2 cellular contexts compared by ENCODE assay signal in the genomic region with DNA sequence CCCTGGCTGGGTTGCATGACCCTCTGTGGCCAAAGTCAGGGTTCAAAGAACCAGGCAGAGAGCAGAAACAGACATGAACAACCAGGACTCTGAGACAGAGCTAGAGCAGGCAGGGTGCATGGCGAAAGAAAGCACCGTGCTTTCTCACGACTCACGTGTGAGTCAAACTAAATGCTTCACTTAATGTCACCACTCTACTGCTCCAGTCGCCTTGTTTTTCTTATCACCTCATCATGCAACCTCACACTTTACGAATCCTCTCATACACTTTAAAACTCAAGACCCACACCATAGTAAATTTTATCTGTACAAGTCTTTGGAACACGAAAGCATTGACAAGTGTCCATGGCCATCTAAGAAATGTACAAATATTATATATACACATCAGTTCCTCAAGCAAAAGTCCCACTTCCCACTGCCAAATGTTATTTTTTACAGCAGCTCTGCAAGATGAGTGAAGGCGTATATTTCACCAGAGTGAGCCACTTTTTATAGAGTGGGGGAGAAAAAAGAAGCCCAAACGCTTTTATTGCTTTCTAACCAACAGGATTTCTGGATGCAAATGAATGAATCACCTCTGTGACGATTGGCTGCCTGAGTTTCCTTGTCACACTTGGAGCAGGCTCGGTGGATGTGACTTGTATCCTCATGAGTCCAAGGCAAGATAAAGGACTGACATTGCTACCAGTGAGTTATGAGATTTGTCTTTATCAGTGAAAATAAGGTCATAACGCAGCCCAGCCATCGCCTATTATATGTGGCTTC.
TF ChIP-seq lines count a peak whose summit lies in the region.

No MANE protein-coding gene starts in this region.

TF ChIP-seq in SK-N-SH treated with all-trans-retinoic acid at 6 μM for 48 hours, 23 proteins besides CTCF, POLR2A, EP300 and RAD21 (continued from another document):
- TF ChIP-seq, protein P1, sequence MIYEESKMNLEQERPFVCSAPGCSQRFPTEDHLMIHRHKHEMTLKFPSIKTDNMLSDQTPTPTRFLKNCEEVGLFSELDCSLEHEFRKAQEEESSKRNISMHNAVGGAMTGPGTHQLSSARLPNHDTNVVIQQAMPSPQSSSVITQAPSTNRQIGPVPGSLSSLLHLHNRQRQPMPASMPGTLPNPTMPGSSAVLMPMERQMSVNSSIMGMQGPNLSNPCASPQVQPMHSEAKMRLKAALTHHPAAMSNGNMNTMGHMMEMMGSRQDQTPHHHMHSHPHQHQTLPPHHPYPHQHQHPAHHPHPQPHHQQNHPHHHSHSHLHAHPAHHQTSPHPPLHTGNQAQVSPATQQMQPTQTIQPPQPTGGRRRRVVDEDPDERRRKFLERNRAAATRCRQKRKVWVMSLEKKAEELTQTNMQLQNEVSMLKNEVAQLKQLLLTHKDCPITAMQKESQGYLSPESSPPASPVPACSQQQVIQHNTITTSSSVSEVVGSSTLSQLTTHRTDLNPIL (CRISPR knock-in tag; IDR thresholded peaks at IDR 0.05; ENCODE audit: low read depth): no peak
- TF ChIP-seq RARB (CRISPR knock-in tag; IDR thresholded peaks at IDR 0.05): no peak
- TF ChIP-seq, protein P2, sequence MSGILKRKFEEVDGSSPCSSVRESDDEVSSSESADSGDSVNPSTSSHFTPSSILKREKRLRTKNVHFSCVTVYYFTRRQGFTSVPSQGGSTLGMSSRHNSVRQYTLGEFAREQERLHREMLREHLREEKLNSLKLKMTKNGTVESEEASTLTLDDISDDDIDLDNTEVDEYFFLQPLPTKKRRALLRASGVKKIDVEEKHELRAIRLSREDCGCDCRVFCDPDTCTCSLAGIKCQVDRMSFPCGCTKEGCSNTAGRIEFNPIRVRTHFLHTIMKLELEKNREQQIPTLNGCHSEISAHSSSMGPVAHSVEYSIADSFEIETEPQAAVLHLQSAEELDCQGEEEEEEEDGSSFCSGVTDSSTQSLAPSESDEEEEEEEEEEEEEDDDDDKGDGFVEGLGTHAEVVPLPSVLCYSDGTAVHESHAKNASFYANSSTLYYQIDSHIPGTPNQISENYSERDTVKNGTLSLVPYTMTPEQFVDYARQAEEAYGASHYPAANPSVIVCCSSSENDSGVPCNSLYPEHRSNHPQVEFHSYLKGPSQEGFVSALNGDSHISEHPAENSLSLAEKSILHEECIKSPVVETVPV (CRISPR knock-in tag; IDR thresholded peaks at IDR 0.05): no peak

TF ChIP-seq in SK-N-SH, 30 proteins besides CTCF, POLR2A, EP300 and RAD21 (continued from another document):
- TF ChIP-seq, protein P3, sequence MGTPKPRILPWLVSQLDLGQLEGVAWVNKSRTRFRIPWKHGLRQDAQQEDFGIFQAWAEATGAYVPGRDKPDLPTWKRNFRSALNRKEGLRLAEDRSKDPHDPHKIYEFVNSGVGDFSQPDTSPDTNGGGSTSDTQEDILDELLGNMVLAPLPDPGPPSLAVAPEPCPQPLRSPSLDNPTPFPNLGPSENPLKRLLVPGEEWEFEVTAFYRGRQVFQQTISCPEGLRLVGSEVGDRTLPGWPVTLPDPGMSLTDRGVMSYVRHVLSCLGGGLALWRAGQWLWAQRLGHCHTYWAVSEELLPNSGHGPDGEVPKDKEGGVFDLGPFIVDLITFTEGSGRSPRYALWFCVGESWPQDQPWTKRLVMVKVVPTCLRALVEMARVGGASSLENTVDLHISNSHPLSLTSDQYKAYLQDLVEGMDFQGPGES (IDR thresholded peaks at IDR 0.05; ENCODE audit: low read depth, low read length): no peak
- no peak for TF ChIP-seq NRF1 (IDR thresholded peaks at IDR 0.05; ENCODE audit: low read depth, low read length)
- no peak for TF ChIP-seq TEAD4 (IDR thresholded peaks at IDR 0.05; ENCODE audit: borderline replicate concordance, insufficient read depth)
- TF ChIP-seq ELF1 (IDR thresholded peaks at IDR 0.05): no peak
- no peak for TF ChIP-seq SIN3A (IDR thresholded peaks at IDR 0.05; ENCODE audit: borderline replicate concordance, low read depth, low read length)
- no peak for TF ChIP-seq FOSL2 (IDR thresholded peaks at IDR 0.05; ENCODE audit: borderline replicate concordance, low read depth)
